Comparison of ENCODE assay signal across 9 cellular contexts in genomic region chr15:69719527-69719926, GRCh38.
DNase-seq lines count a peak whose midpoint lies in the region; ATAC-seq and TF ChIP-seq lines count a peak whose summit lies in the region.
"Had no signal": no experiment of that assay in that cellular context is flagged by ENCODE, and none has a peak within 500 bp of the region (broad histone marks: within the 10 kb centered on the region; RNA-seq: fewer than 3 reads in every experiment).

No MANE protein-coding gene starts in this region.

- H3K14ac ChIP-seq in mesenchymal stem cell (ENCODE audit: low read length in 2 of 2), result no peak overlapping the region

- H3K4me1 Mint-ChIP-seq in type B pancreatic cell (ENCODE audit: unreplicated experiment), result peaks cover 6% of the 10 kb centered on the region

- H3K27me3 Mint-ChIP-seq in type B pancreatic cell, result peaks cover 22% of the 10 kb centered on the region

- H3K4me1 ChIP-seq in mesenchymal stem cell (ENCODE audit: control insufficient read depth, insufficient read depth, low read depth, low read length), result peaks cover 3% of the 10 kb centered on the region

- no peaks in the 10 kb centered on the region for H3K9me3 ChIP-seq in mesenchymal stem cell (ENCODE audit: control insufficient read depth, low read length)

- intact Hi-C loops in left cardiac atrium (cut with DNase I), result no loop called here
- intact Hi-C loops in Right ventricle myocardium inferior (cut with DNase I), result no loop called here

- WGBS in mesenchymal stem cell, result 79% methylated on average over 4 of the region's 4 CpGs

- no peak overlapping the region for H3K4ac ChIP-seq in mesenchymal stem cell (ENCODE audit: low read depth in 1 of 2, low read length in 2 of 2)

- no peak overlapping the region for H4K8ac ChIP-seq in mesenchymal stem cell (ENCODE audit: low read length)

- no peak for DNase-seq in left cardiac atrium
- DNase-seq in Right ventricle myocardium inferior (ENCODE audit: missing footprints), result no peak
- peak; percentile 44 for DNase-seq in activated T-cell treated with anti-CD3 and anti-CD28 coated beads for 4 hours
- peak; percentile 31 for DNase-seq in mesenchymal stem cell
- DNase-seq in DMS53 (lab: John Stamatoyannopoulos, UW), result no peak
- no peak for DNase-seq in SK-N-DZ (ENCODE audit: low spot score)
- DNase-seq in globus pallidus (ENCODE audit: low spot score), result no peak
- no peak for DNase-seq in type B pancreatic cell (ENCODE audit: extremely low spot score, unreplicated experiment)

- no peaks in the 10 kb centered on the region for H3K36me3 ChIP-seq in mesenchymal stem cell (ENCODE audit: control insufficient read depth in 1 of 2, insufficient read depth in 2 of 2, low read depth in 1 of 2, low read length in 2 of 2)

- H3K9ac ChIP-seq in mesenchymal stem cell (ENCODE audit: low read length), result no peak overlapping the region

- H2BK15ac ChIP-seq in mesenchymal stem cell (ENCODE audit: low read depth, poor library complexity, severe bottlenecking), result no peak overlapping the region

- H2BK12ac ChIP-seq in mesenchymal stem cell (ENCODE audit: low read length in 2 of 2), result no peak overlapping the region

- no peak overlapping the region for H3K23ac ChIP-seq in mesenchymal stem cell (ENCODE audit: low read length in 2 of 2)

- no peak overlapping the region for H2BK120ac ChIP-seq in mesenchymal stem cell (ENCODE audit: low read depth, low read length)

- no peak for TF ChIP-seq CTCF in type B pancreatic cell (conservative IDR thresholded peaks at IDR 0.05)

- H3K79me1 ChIP-seq in mesenchymal stem cell (replicated peaks; ENCODE audit: low read length, poor library complexity, severe bottlenecking), result no peaks in the 10 kb centered on the region

- no peak overlapping the region for H3K4me2 ChIP-seq in mesenchymal stem cell (ENCODE audit: low read length, poor library complexity, severe bottlenecking)

- no peak overlapping the region for H3K18ac ChIP-seq in mesenchymal stem cell (ENCODE audit: low read depth in 1 of 2, low read length in 2 of 2)

- H3K36me3 Mint-ChIP-seq in type B pancreatic cell, result no peaks in the 10 kb centered on the region

- peak; percentile 66 to 67 for ATAC-seq in left cardiac atrium
- ATAC-seq in Right ventricle myocardium inferior, result no peak

- H3K27ac ChIP-seq in mesenchymal stem cell (ENCODE audit: low read length, poor library complexity, severe bottlenecking), result no peak overlapping the region

- H4K91ac ChIP-seq in mesenchymal stem cell (ENCODE audit: low read length), result no peak overlapping the region

- H2AFZ ChIP-seq in mesenchymal stem cell (ENCODE audit: low read depth, low read length), result no peak overlapping the region

- no peak overlapping the region for H3K4me3 Mint-ChIP-seq in type B pancreatic cell

- no peak overlapping the region for H3K4me3 ChIP-seq in mesenchymal stem cell (ENCODE audit: insufficient read depth in 1 of 2, low read depth in 1 of 2, low read length in 2 of 2)

- no peak overlapping the region for H2BK5ac ChIP-seq in mesenchymal stem cell (ENCODE audit: low read depth, low read length, poor library complexity, severe bottlenecking)

- H2AK5ac ChIP-seq in mesenchymal stem cell (ENCODE audit: low read length, severe bottlenecking), result no peak overlapping the region

- peaks cover 21 to 46% of the 10 kb centered on the region in 2 experiments for H3K27me3 ChIP-seq in mesenchymal stem cell (ENCODE audit: control insufficient read depth in 1 of 2, insufficient read depth in 1 of 2, low read length in 2 of 2)

- no peaks in the 10 kb centered on the region for H3K9me3 Mint-ChIP-seq in type B pancreatic cell

- no peak overlapping the region for H3K27ac Mint-ChIP-seq in type B pancreatic cell
- H3K27ac Mint-ChIP-seq: progenitor cell of endocrine pancreas had no signal

Comparison
In these comparisons a context has a peak if more than half of its experiments do, and no peak if none do; other contexts are left out.
1. DNase-seq: peak in activated T-cell treated with anti-CD3 and anti-CD28 coated beads for 4 hours (single experiment) and mesenchymal stem cell (single experiment); none in left cardiac atrium (single experiment), Right ventricle myocardium inferior (single experiment), DMS53 (single experiment), SK-N-DZ (single experiment), globus pallidus (single experiment) and type B pancreatic cell (single experiment).